27 cellular contexts compared by ENCODE assay signal in the genomic region with DNA sequence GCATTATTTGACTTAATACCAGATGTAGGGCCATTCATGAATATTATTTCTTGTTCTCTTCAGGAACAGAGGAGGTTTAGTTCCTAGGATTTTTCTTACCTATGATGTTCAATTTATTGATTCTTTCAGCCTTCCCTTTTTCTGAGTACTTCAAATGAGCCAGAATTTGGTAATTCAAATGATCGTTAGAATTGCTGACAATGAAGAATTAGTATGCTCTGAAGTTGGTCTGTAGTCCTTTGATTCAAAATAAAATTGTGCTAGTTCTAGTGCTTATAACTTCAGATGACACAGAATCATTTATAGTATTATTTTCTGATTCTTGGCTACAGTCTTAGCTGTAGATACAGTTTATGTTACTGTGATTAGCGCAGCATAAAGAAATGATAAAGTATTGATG.
"Had no signal": no experiment of that assay in that cellular context is flagged by ENCODE, and none has a peak within 500 bp of the region (broad histone marks: within the 10 kb centered on the region; RNA-seq: fewer than 3 reads in every experiment).

No MANE protein-coding gene starts in this region.

- H3K4me3 ChIP-seq: colonic mucosa, coronary artery, dorsolateral prefrontal cortex, esophagus muscularis mucosa, esophagus squamous epithelium, gastrocnemius medialis, gastroesophageal sphincter, heart left ventricle, heart right ventricle had no signal

- FAIRE-seq: endometrium, endothelial cell of umbilical vein, frontal cortex had no signal

- ATAC-seq: effector memory CD8-positive, alpha-beta T cell; esophagus mucosa; foreskin keratinocyte; gastrocnemius medialis; gastroesophageal sphincter; heart left ventricle; heart right ventricle had no signal

- H3K4me1 ChIP-seq: colonic mucosa, esophagus squamous epithelium, gastrocnemius medialis, heart left ventricle, heart right ventricle had no signal

- H3K27ac ChIP-seq: colonic mucosa, coronary artery, dorsolateral prefrontal cortex, epithelial cell of prostate, esophagus muscularis mucosa, esophagus squamous epithelium, foreskin keratinocyte, gastrocnemius medialis, heart left ventricle, heart right ventricle had no signal

- DNase-seq: colonic mucosa; cortex of kidney; dermis blood vessel endothelial cell; dorsolateral prefrontal cortex; effector CD4-positive, alpha-beta T cell; effector CD8-positive, alpha-beta T cell; effector memory CD4-positive, alpha-beta T cell; effector memory CD8-positive, alpha-beta T cell; endodermal cell; erythroblast; esophagus squamous epithelium; foreskin fibroblast; foreskin keratinocyte; foreskin melanocyte; gastrocnemius medialis; glutamatergic neuron; head of caudate nucleus; heart left ventricle; heart right ventricle had no signal

- H3K9me3 ChIP-seq: colonic mucosa, esophagus muscularis mucosa, esophagus squamous epithelium, gastrocnemius medialis, gastroesophageal sphincter, heart left ventricle, heart right ventricle had no signal

- H3K27me3 ChIP-seq: colonic mucosa, dorsolateral prefrontal cortex, esophagus muscularis mucosa, esophagus squamous epithelium, gastrocnemius medialis, gastroesophageal sphincter, heart left ventricle, heart right ventricle had no signal

- H3K36me3 ChIP-seq: colonic mucosa, esophagus muscularis mucosa, esophagus squamous epithelium, gastrocnemius medialis, gastroesophageal sphincter, heart left ventricle, heart right ventricle had no signal
